In genomic region chr11:118176400-118177134, GRCh38 we compare ENCODE assay signal across 13 cellular contexts. TPM values are rescaled to one million over a fixed set of nuclear protein-coding genes. Genes with fewer than 3 reads are reported as not detected.
DNase-seq lines count a peak whose midpoint lies in the region; ATAC-seq, FAIRE-seq and TF ChIP-seq lines count a peak whose summit lies in the region.
"Had no signal": no experiment of that assay in that cellular context is flagged by ENCODE, and none has a peak within 500 bp of the region (broad histone marks: within the 10 kb centered on the region; RNA-seq: fewer than 3 reads in every experiment).

SCN2B (minus strand) TSS chr11:118176639; CDS start chr11:118176431, 208 bp downstream.

- H3K36me3 ChIP-seq in DOHH2 (ENCODE audit: control insufficient read depth, low read length) (no peaks in the 10 kb centered on the region), WERI-Rb-1 (no peaks in the 10 kb centered on the region), ovary (no peaks in the 10 kb centered on the region), pancreas (no peaks in the 10 kb centered on the region)
- H3K36me3 ChIP-seq: tibial artery had no signal

- no peaks in the 10 kb centered on the region for H3K9me3 Mint-ChIP-seq in activated T-cell treated with anti-CD3 and anti-CD28 coated beads, Interleukin-2, amount 50 U/mL, for 72 hours
- H3K9me3 Mint-ChIP-seq: activated CD4-positive, alpha-beta T cell treated with anti-CD3 and anti-CD28 coated beads, Interleukin-2, amount 10 ng/mL, durations not matched to agents 7 days and 5 days had no signal

- TF ChIP-seq CTCF in DOHH2 (IDR thresholded peaks at IDR 0.05; ENCODE audit: low read depth, low read length, poor library complexity, severe bottlenecking): no peak
- no peak for TF ChIP-seq CTCF in WERI-Rb-1 (IDR thresholded peaks at IDR 0.05; ENCODE audit: low read depth, low read length)
- no peak for TF ChIP-seq CTCF in ovary (IDR thresholded peaks at IDR 0.05)
- no peak for TF ChIP-seq CTCF in pancreas (IDR thresholded peaks at IDR 0.05)

- intact Hi-C loops in left ventricle myocardium superior (cut with micrococcal nuclease) (no loop called here), ovary (cut with DNase I) (no loop called here), pancreas (cut with DNase I) (no loop called here)

- no peaks in the 10 kb centered on the region for H3K9me3 ChIP-seq in DOHH2 (ENCODE audit: control insufficient read depth, insufficient read depth, low read length)
- H3K9me3 ChIP-seq in WERI-Rb-1 (ENCODE audit: severe bottlenecking): no peaks in the 10 kb centered on the region
- H3K9me3 ChIP-seq in ovary: no peaks in the 10 kb centered on the region
- no peaks in the 10 kb centered on the region for H3K9me3 ChIP-seq in pancreas
- H3K9me3 ChIP-seq: tibial artery had no signal

- no peaks in the 10 kb centered on the region for H3K36me3 Mint-ChIP-seq in activated T-cell treated with anti-CD3 and anti-CD28 coated beads, Interleukin-2, amount 50 U/mL, for 72 hours (ENCODE audit: insufficient read depth in 2 of 2)

- 0 out of 2 replicates have a peak, but pooled peaks cover 2% of the 10 kb centered on the region for H3F3A ChIP-seq in DOHH2 (ENCODE audit: control insufficient read depth, insufficient read depth)

- H3K4me1 ChIP-seq in DOHH2 (ENCODE audit: control insufficient read depth, low read length) (peaks cover 16% of the 10 kb centered on the region), ovary (ENCODE audit: insufficient read depth) (no peaks in the 10 kb centered on the region), pancreas (no peaks in the 10 kb centered on the region)

- H3K27ac ChIP-seq in DOHH2 (ENCODE audit: low read depth, low read length): no peak within 1 kb of the TSS
- H3K27ac ChIP-seq in WERI-Rb-1: no peak within 1 kb of the TSS
- no peak within 1 kb of the TSS for H3K27ac ChIP-seq in ovary
- no peak within 1 kb of the TSS for H3K27ac ChIP-seq in pancreas
- H3K27ac ChIP-seq: tibial artery had no signal

- no peak within 1 kb of the TSS for H3K27ac Mint-ChIP-seq in activated T-cell treated with anti-CD3 and anti-CD28 coated beads, Interleukin-2, amount 50 U/mL, for 72 hours
- H3K27ac Mint-ChIP-seq: activated CD4-positive, alpha-beta T cell treated with anti-CD3 and anti-CD28 coated beads, Interleukin-2, amount 10 ng/mL, durations not matched to agents 7 days and 5 days had no signal

- H4K20me1 ChIP-seq in DOHH2 (ENCODE audit: control insufficient read depth, insufficient read depth, low read depth, low read length): no peaks in the 10 kb centered on the region

- no peak for FAIRE-seq in pancreas (lab: Jason Lieb, UNC)
- FAIRE-seq: GM12892 had no signal

- H3K4me3 ChIP-seq in DOHH2 (ENCODE audit: low read length): no peak within 1 kb of the TSS
- peak within 1 kb of the TSS; percentile 48 for H3K4me3 ChIP-seq in WERI-Rb-1 (ENCODE audit: low read depth, low read length)
- peak within 1 kb of the TSS; percentile 33 for H3K4me3 ChIP-seq in ovary
- no peak within 1 kb of the TSS for H3K4me3 ChIP-seq in pancreas
- H3K4me3 ChIP-seq: tibial artery had no signal

- no peaks in the 10 kb centered on the region for H3K79me2 ChIP-seq in DOHH2 (ENCODE audit: control insufficient read depth, low read length)

- H3K9me2 ChIP-seq in DOHH2 (replicated peaks; ENCODE audit: control insufficient read depth, low read length): no peaks in the 10 kb centered on the region

- ATAC-seq in left ventricle myocardium superior (peak; percentile 52), pancreas (no peak)
- ATAC-seq in activated T-cell treated with anti-CD3 and anti-CD28 coated beads, Interleukin-2, amount 50 U/mL, for 72 hours (replicated peaks in 1 of 2): no peak

- no peak for TF ChIP-seq EP300 in ovary (IDR thresholded peaks at IDR 0.05)

- no peak for TF ChIP-seq POLR2A in ovary (IDR thresholded peaks at IDR 0.05)

- WGBS in ovary, 3 donors: 35 to 37% (median 36%) methylated on average over 10 of the region's 10 CpGs
- 47 to 48% methylated on average over 10 of the region's 10 CpGs for WGBS in pancreas, 2 donors

- DNase-seq in WERI-Rb-1 (no peak), left ventricle myocardium superior (no peak), ovary (no peak), NCI-H1417 (lab: John Stamatoyannopoulos, UW) (no peak), pancreas (no peak), GM19238 (ENCODE audit: insufficient read length, low spot score) (no peak)
- DNase-seq in activated T-cell treated with anti-CD3 and anti-CD28 coated beads, Interleukin-2, amount 50 U/mL, for 72 hours: no peak
- DNase-seq: activated CD4-positive, alpha-beta T cell treated with anti-CD3 and anti-CD28 coated beads, Interleukin-2, amount 10 ng/mL, durations not matched to agents 7 days and 5 days; aorta; stimulated activated CD4-positive, alpha-beta T cell treated with anti-CD3 and anti-CD28 coated beads, Interleukin-12 subunit alpha, Interleukin-12 subunit beta, amount 100 ng/mL, for 4 hours; tibial artery had no signal

- H3K27me3 Mint-ChIP-seq in activated T-cell treated with anti-CD3 and anti-CD28 coated beads, Interleukin-2, amount 50 U/mL, for 72 hours (ENCODE audit: low read depth): peaks cover 28% of the 10 kb centered on the region

- H3K4me3 Mint-ChIP-seq in activated T-cell treated with anti-CD3 and anti-CD28 coated beads, Interleukin-2, amount 50 U/mL, for 72 hours: no peak within 1 kb of the TSS
- H3K4me3 Mint-ChIP-seq: activated CD4-positive, alpha-beta T cell treated with anti-CD3 and anti-CD28 coated beads, Interleukin-2, amount 10 ng/mL, durations not matched to agents 7 days and 5 days had no signal

- peak within 1 kb of the TSS; percentile 29 for H3K4me2 ChIP-seq in DOHH2 (ENCODE audit: low read length)

- peaks cover 18% of the 10 kb centered on the region for H3K4me1 Mint-ChIP-seq in activated T-cell treated with anti-CD3 and anti-CD28 coated beads, Interleukin-2, amount 50 U/mL, for 72 hours (ENCODE audit: low read depth)

- H3K27me3 ChIP-seq in DOHH2 (ENCODE audit: control insufficient read depth, low read length) (no peaks in the 10 kb centered on the region), WERI-Rb-1 (ENCODE audit: insufficient read depth, low read depth, severe bottlenecking) (no peaks in the 10 kb centered on the region), ovary (no peaks in the 10 kb centered on the region), pancreas (no peaks in the 10 kb centered on the region)

RNA-seq across cellular contexts. Expression of gene SCN2B, which starts in this region (rescaled TPM):
- total RNA-seq in left ventricle myocardium superior (19.6 TPM), ovary (1 to 10 TPM in 2 of 7 donors, under 1 TPM in 5; 0.11 to 1.3 (median 0.35) TPM), pancreas (under 1 TPM; 0.05 to 0.31 (median 0.06) TPM)
- polyA plus RNA-seq in ovary (1 to 10 TPM in 1 of 2 donors, under 1 TPM in 1; 0.38 to 2.1 TPM), pancreas (under 1 TPM; 0.04 to 0.05 TPM)
- not detected for total RNA-seq in activated T-cell treated with anti-CD3 and anti-CD28 coated beads, Interleukin-2, amount 50 U/mL, for 72 hours
- total RNA-seq: activated CD4-positive, alpha-beta T cell treated with anti-CD3 and anti-CD28 coated beads, Interleukin-2, amount 10 ng/mL, durations not matched to agents 7 days and 5 days had no signal
- polyA plus RNA-seq: aorta had no signal

Comparison
In these comparisons a context has a peak if more than half of its experiments do, and no peak if none do; other contexts are left out.
1. H3K4me3 ChIP-seq: peak in WERI-Rb-1 (single experiment) and ovary (single experiment); none in DOHH2 (single experiment) and pancreas (0 of 4).